ENCODE assay signal across 10 cellular contexts in the genomic region with DNA sequence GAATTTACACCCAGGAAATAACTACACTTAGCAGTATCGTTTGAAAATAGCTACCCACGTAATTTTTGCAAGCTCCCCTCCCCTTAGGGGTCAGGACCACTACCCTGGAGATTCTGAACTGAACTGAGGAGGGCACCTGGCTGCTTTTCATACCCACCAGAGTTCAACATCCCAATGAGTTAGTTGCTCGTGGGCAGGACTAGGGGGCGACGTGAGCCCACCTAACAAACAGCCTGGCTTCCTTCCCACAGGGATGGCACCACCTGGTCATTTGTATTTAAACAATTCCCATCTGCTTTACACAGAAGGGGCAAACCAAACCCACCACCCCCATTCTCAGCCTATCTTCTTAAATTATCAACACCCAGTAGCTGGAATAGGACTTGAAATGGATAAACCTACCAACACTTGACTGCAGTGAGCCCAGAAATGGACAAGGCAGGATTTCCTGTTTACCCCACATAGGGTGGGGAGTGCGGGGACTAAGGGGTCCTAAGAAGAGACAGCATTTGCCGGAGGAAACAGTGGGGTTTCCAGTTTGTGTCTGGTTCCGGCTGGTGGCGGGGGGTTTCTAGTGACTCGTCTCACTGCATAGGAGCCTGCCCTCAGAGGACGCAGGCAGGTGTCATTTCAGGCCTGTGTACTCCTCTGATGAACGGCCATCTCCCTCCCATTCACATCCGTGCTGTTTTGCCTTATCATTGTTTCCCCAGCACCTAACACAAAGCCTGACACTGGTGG. TPM values are rescaled to one million over a fixed set of nuclear protein-coding genes. Genes with fewer than 3 reads are reported as not detected.
A peak's percentile ranks its signal among the peaks of the same experiment; 100 is the strongest.
DNase-seq lines count a peak whose midpoint lies in the region; ATAC-seq and TF ChIP-seq lines count a peak whose summit lies in the region.
"Had no signal": no experiment of that assay in that cellular context is flagged by ENCODE, and none has a peak within 500 bp of the region (broad histone marks: within the 10 kb centered on the region; RNA-seq: fewer than 3 reads in every experiment).

No MANE protein-coding gene starts in this region.

- no peaks in the 10 kb centered on the region for H3K9me3 Mint-ChIP-seq in activated naive CD4-positive, alpha-beta T cell treated with anti-CD3 and anti-CD28 coated beads, Interleukin-2, amount 50 U/mL, for 24 hours
- no peaks in the 10 kb centered on the region for H3K9me3 Mint-ChIP-seq in endothelial cell (ENCODE audit: unreplicated experiment)

- no peak for TF ChIP-seq POLR2A in gastrocnemius medialis (IDR thresholded peaks at IDR 0.05)

- H3K4me3 Mint-ChIP-seq in activated naive CD4-positive, alpha-beta T cell treated with anti-CD3 and anti-CD28 coated beads, Interleukin-2, amount 50 U/mL, for 24 hours = no peak overlapping the region
- no peak overlapping the region for H3K4me3 Mint-ChIP-seq in endothelial cell (ENCODE audit: unreplicated experiment)

- intact Hi-C loops in gastrocnemius medialis (cut with DNase I; ENCODE audit: low total_unique reads) = no loop called here

- TF ChIP-seq CTCF in endothelial cell (IDR thresholded peaks at IDR 0.05; ENCODE audit: unreplicated experiment) = no peak
- TF ChIP-seq CTCF in gastrocnemius medialis (IDR thresholded peaks at IDR 0.05 in 4 of 5, conservative IDR thresholded peaks at IDR 0.05 in 1 of 5) = no peak

- peaks cover 7 to 23% of the 10 kb centered on the region in 2 donors for H3K4me1 ChIP-seq in gastrocnemius medialis

- peak overlapping the region; percentile 4 for H3K27ac Mint-ChIP-seq in activated naive CD4-positive, alpha-beta T cell treated with anti-CD3 and anti-CD28 coated beads, Interleukin-2, amount 50 U/mL, for 24 hours
- peak overlapping the region; percentile 25 for H3K27ac Mint-ChIP-seq in endothelial cell (ENCODE audit: unreplicated experiment)

- ATAC-seq in stimulated activated naive CD8-positive, alpha-beta T cell treated with anti-CD3 and anti-CD28 coated beads, Interleukin-15, Interleukin-2, amounts not matched to agents 100 U/mL and 50 U/mL, for 24 hours = peak; percentile 69
- no peak for ATAC-seq in gastrocnemius medialis

- H3K36me3 Mint-ChIP-seq in activated naive CD4-positive, alpha-beta T cell treated with anti-CD3 and anti-CD28 coated beads, Interleukin-2, amount 50 U/mL, for 24 hours = no peaks in the 10 kb centered on the region
- no peaks in the 10 kb centered on the region for H3K36me3 Mint-ChIP-seq in endothelial cell (ENCODE audit: low read depth, unreplicated experiment)

- H3K36me3 ChIP-seq in gastrocnemius medialis = no peaks in the 10 kb centered on the region
- H3K36me3 ChIP-seq: vagina had no signal

- no peak overlapping the region for H3K27ac ChIP-seq in gastrocnemius medialis
- H3K27ac ChIP-seq: SK-N-MC, vagina had no signal

- in situ Hi-C loops in gastrocnemius medialis (cut with MboI; ENCODE audit: low sequenced_read_pairs in 4 of 4) = loop anchor here in 3 of 4 donors (10.0 to 25.0 kb wide), 2 partner anchors 149 to 693 kb away; no protein-coding TSS in a partner anchor

- no peaks in the 10 kb centered on the region for H3K27me3 Mint-ChIP-seq in activated naive CD4-positive, alpha-beta T cell treated with anti-CD3 and anti-CD28 coated beads, Interleukin-2, amount 50 U/mL, for 24 hours
- no peaks in the 10 kb centered on the region for H3K27me3 Mint-ChIP-seq in endothelial cell (ENCODE audit: unreplicated experiment)

- no peak overlapping the region for H3K4me3 ChIP-seq in gastrocnemius medialis
- H3K4me3 ChIP-seq: SK-N-MC, vagina had no signal

- peaks cover 5% of the 10 kb centered on the region for H3K4me1 Mint-ChIP-seq in activated naive CD4-positive, alpha-beta T cell treated with anti-CD3 and anti-CD28 coated beads, Interleukin-2, amount 50 U/mL, for 24 hours
- H3K4me1 Mint-ChIP-seq in endothelial cell (ENCODE audit: unreplicated experiment) = peaks cover 44% of the 10 kb centered on the region

- no peaks in the 10 kb centered on the region for H3K27me3 ChIP-seq in gastrocnemius medialis
- H3K27me3 ChIP-seq: vagina had no signal

- DNase-seq in activated naive CD4-positive, alpha-beta T cell treated with anti-CD3 and anti-CD28 coated beads, Interleukin-2, amount 50 U/mL, for 16 hours = no peak
- DNase-seq in NCI-H69 (lab: John Stamatoyannopoulos, UW) (peak; percentile 68), endothelial cell (ENCODE audit: low spot score) (no peak), GM19240 (ENCODE audit: insufficient read length, low spot score) (no peak), gastrocnemius medialis (no peak)
- DNase-seq in stimulated activated naive CD8-positive, alpha-beta T cell treated with anti-CD3 and anti-CD28 coated beads, Interleukin-15, Interleukin-2, amounts not matched to agents 100 U/mL and 50 U/mL, for 24 hours = peak; percentile 31
- no peak for DNase-seq in stimulated activated CD4-positive, alpha-beta T cell treated with anti-CD3 and anti-CD28 coated beads, Interleukin-4, amount 100 ng/mL, for 1 hour

- no peaks in the 10 kb centered on the region for H3K9me3 ChIP-seq in gastrocnemius medialis
- H3K9me3 ChIP-seq: vagina had no signal

RNA-seq across cellular contexts. Expression of a gene that starts 11.6 kb away (rescaled TPM):
- total RNA-seq in endothelial cell (ENCODE audit: unreplicated experiment) (120 TPM), gastrocnemius medialis (10 to 100 TPM in 3 of 4 donors, 1 to 10 TPM in 1; 8.9 to 20.9 (median 12.8) TPM)

Comparison
In these comparisons a context has a peak if more than half of its experiments do, and no peak if none do; other contexts are left out.
1. DNase-seq: peak in NCI-H69 (single experiment) and stimulated activated naive CD8-positive, alpha-beta T cell treated with anti-CD3 and anti-CD28 coated beads, Interleukin-15, Interleukin-2, amounts not matched to agents 100 U/mL and 50 U/mL, for 24 hours (single experiment); none in activated naive CD4-positive, alpha-beta T cell treated with anti-CD3 and anti-CD28 coated beads, Interleukin-2, amount 50 U/mL, for 16 hours (single experiment), endothelial cell (single experiment), GM19240 (single experiment), gastrocnemius medialis (0 of 2) and stimulated activated CD4-positive, alpha-beta T cell treated with anti-CD3 and anti-CD28 coated beads, Interleukin-4, amount 100 ng/mL, for 1 hour (single experiment).